8 cellular contexts compared by ENCODE assay signal in the genomic region with DNA sequence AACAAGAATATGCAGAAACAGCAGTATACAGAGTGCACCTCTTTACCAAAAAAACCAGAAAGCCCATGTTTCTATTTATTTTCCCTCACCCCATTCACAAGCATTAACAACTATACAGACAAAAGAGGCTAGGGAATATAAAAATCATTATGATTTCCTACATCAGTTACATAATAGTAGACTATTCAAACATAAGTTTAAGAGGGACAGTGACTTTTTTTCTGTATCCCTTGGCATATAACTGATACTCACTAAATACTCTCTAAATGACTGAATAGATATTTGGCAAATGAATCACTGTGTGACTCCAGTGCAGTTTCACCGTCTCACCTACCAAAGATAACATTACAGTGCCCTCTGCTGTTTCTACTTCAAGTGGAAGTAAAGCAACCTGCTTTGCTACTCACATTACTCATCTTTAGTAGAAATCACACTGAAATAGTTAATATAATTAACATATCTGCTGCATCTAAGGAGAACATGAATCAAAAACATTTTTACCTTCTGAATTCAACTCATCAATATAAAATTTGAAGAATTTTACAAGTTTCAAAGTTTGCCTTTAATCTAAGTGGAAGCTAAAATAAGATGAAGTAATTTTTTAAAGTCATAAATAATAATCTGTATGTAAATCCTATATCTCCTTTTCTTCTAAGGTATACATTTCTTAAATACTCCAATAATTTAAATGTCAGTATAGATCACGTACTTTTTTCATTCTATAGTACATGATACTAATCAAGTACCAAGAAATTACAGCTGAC.
DNase-seq lines count a peak whose midpoint lies in the region; ATAC-seq lines count a peak whose summit lies in the region.

No MANE protein-coding gene starts in this region.

- ATAC-seq in GM21423 (IDR thresholded peaks at IDR 0.05; ENCODE audit: unreplicated experiment) (peak; percentile 88), HG03565 (IDR thresholded peaks at IDR 0.05; ENCODE audit: unreplicated experiment) (peak; percentile 92)

- DNase-seq in SIG-M5 treated with dmso at 0.1 percent for 504 hours (lab: John Stamatoyannopoulos, UW; ENCODE audit: unreplicated experiment) (peak; percentile 64), SIG-M5 (lab: John Stamatoyannopoulos, UW) (no peak), NCI-H69 (lab: John Stamatoyannopoulos, UW) (peak; percentile 59), amniotic stem cell (lab: John Stamatoyannopoulos, UW) (peak; percentile 89), iPS DF 19.7 (ENCODE audit: low read depth, low spot score) (peak; percentile 17)
- DNase-seq in stimulated activated CD4-positive, alpha-beta T cell treated with anti-CD3 and anti-CD28 coated beads, TNF-alpha, amount 100 ng/mL, for 24 hours (ENCODE audit: low read depth in 3 of 3) = peak in 2 of 3 experiments; percentile 4 to 29
